ENCODE assay signal across 15 cellular contexts in the genomic region with DNA sequence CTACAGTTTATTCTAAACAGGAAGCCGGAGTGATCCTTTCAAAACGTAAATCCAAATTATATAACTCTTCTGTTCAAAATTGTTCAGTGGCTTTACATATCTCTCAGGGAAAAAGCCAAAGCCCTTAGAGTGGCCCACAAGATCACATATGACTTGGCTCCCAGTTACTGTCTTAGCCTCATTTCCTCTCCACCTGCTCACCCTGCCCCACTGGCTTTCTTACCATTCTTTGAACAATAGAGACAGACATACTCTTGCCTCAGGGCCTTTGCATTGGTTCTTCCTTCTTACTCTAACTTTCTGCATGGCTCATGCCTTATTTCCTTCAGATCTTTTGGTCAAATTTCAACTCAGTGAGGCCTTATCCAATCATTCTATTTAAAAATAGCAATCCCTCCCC. TPM values are rescaled to one million over a fixed set of nuclear protein-coding genes. Genes with fewer than 3 reads are reported as not detected.
DNase-seq lines count a peak whose midpoint lies in the region; ATAC-seq and TF ChIP-seq lines count a peak whose summit lies in the region.
"Had no signal": no experiment of that assay in that cellular context is flagged by ENCODE, and none has a peak within 500 bp of the region (broad histone marks: within the 10 kb centered on the region; RNA-seq: fewer than 3 reads in every experiment).

No MANE protein-coding gene starts in this region.

- in situ Hi-C loops in ACHN (cut with HindIII; ENCODE audit: low pct_ligation_motif_present, low pct_unique_long_range_greater_than_20kb, low sequenced_read_pairs), result no loop called here

- no peaks in the 10 kb centered on the region for H3K9me3 Mint-ChIP-seq in activated CD4-positive, alpha-beta T cell treated with anti-CD3 and anti-CD28 coated beads for 36 hours (ENCODE audit: low read depth)
- no peaks in the 10 kb centered on the region for H3K9me3 Mint-ChIP-seq in MCF 10A (ENCODE audit: unreplicated experiment)

- intact Hi-C loops in activated CD4-positive, alpha-beta T cell treated with anti-CD3 and anti-CD28 coated beads for 36 hours (cut with DNase I, micrococcal nuclease), result loop anchor here in 1 of 2 experiments (5.0 kb wide), 1 partner anchor 50 kb away; no protein-coding TSS in a partner anchor
- intact Hi-C loops in MCF 10A (cut with micrococcal nuclease), result no loop called here

- H3K27me3 ChIP-seq in Loucy (ENCODE audit: insufficient read depth, low read length, poor library complexity, severe bottlenecking), result no peaks in the 10 kb centered on the region
- no peaks in the 10 kb centered on the region for H3K27me3 ChIP-seq in neutrophil
- H3K27me3 ChIP-seq: colonic mucosa, hepatocyte, tibial nerve had no signal

- H3K4me1 Mint-ChIP-seq in activated CD4-positive, alpha-beta T cell treated with anti-CD3 and anti-CD28 coated beads for 36 hours, result peaks cover 68% of the 10 kb centered on the region
- H3K4me1 Mint-ChIP-seq in MCF 10A (ENCODE audit: insufficient read depth, unreplicated experiment), result peaks cover 30% of the 10 kb centered on the region

- H2AFZ ChIP-seq in Loucy (ENCODE audit: low read length), result no peak overlapping the region
- H2AFZ ChIP-seq: hepatocyte had no signal

- peak; percentile 17 for ATAC-seq in activated CD4-positive, alpha-beta T cell treated with anti-CD3 and anti-CD28 coated beads for 36 hours
- ATAC-seq: left cardiac atrium had no signal

- CTCF ChIA-PET in activated CD4-positive, alpha-beta T cell treated with anti-CD3 and anti-CD28 coated beads for 36 hours (lab: Charles Lee), result interaction anchor here (0.9 to 1.9 kb wide), 3 partner anchors 58 to 166 kb away, joined by 3 to 8 read pairs (median 5); no protein-coding TSS in a partner anchor
- CTCF ChIA-PET in MCF 10A (lab: Yijun Ruan, JAX), result interaction anchor here (0.6 kb wide), 1 partner anchor 20 kb away, joined by 3 read pairs; no protein-coding TSS in a partner anchor

- POLR2A ChIA-PET in activated CD4-positive, alpha-beta T cell treated with anti-CD3 and anti-CD28 coated beads for 36 hours (lab: Charles Lee), result no interaction called here
- POLR2A ChIA-PET in MCF 10A (lab: Yijun Ruan, JAX), result no interaction called here

- peak overlapping the region; percentile 45 for H3K27ac ChIP-seq in neutrophil
- H3K27ac ChIP-seq: 22Rv1, colonic mucosa, hepatocyte, SK-N-MC had no signal

- peaks cover 3% of the 10 kb centered on the region for H3K36me3 Mint-ChIP-seq in activated CD4-positive, alpha-beta T cell treated with anti-CD3 and anti-CD28 coated beads for 36 hours (ENCODE audit: low read depth)
- H3K36me3 Mint-ChIP-seq in MCF 10A (ENCODE audit: insufficient read depth, unreplicated experiment), result peaks cover 5% of the 10 kb centered on the region

- H3K9me2 ChIP-seq in Loucy (replicated peaks; ENCODE audit: low read depth, low read length), result no peaks in the 10 kb centered on the region

- peak overlapping the region; percentile 55 for H3K27ac Mint-ChIP-seq in activated CD4-positive, alpha-beta T cell treated with anti-CD3 and anti-CD28 coated beads for 36 hours
- H3K27ac Mint-ChIP-seq in MCF 10A (ENCODE audit: low read depth, unreplicated experiment), result peak overlapping the region; percentile 65

- H3K4me1 ChIP-seq in Loucy (ENCODE audit: insufficient read depth, low read length, poor library complexity, severe bottlenecking) (peaks cover 51% of the 10 kb centered on the region), neutrophil (ENCODE audit: control insufficient read depth in 1 of 2, insufficient read depth in 1 of 2, low read depth in 1 of 2, low read length in 1 of 2) (peaks cover 67 to 74% of the 10 kb centered on the region in 2 experiments)

- peak; percentile 33 for DNase-seq in activated CD4-positive, alpha-beta T cell treated with anti-CD3 and anti-CD28 coated beads for 36 hours
- DNase-seq in activated CD4-positive, alpha-beta T cell treated with anti-CD3 and anti-CD28 coated beads, Interleukin-2, amount 50 U/mL, for 1 hour, result no peak
- DNase-seq in MCF 10A (ENCODE audit: unreplicated experiment) (no peak), ACHN (no peak), NCI-H748 treated with DMSO at 0.1 percent for 48 hours (lab: John Stamatoyannopoulos, UW) (no peak), OCI-M2 (lab: John Stamatoyannopoulos, UW; ENCODE audit: unreplicated experiment) (no peak)
- DNase-seq: activated CD8-positive, alpha-beta memory T cell treated with anti-CD3 and anti-CD28 coated beads, Interleukin-2, amount 50 U/mL, for 48 hours; colonic mucosa; left cardiac atrium had no signal

- no TSS peak for BruUV-seq in MCF 10A (replicated peaks; lab: Mats Ljungman, UMichigan)

- no peaks in the 10 kb centered on the region for H3F3A ChIP-seq in Loucy (ENCODE audit: low read depth)

- H3K36me3 ChIP-seq in Loucy (ENCODE audit: insufficient read depth, low read length) (no peaks in the 10 kb centered on the region), neutrophil (no peaks in the 10 kb centered on the region)
- H3K36me3 ChIP-seq: colonic mucosa, tibial nerve had no signal

- H3K27me3 Mint-ChIP-seq in activated CD4-positive, alpha-beta T cell treated with anti-CD3 and anti-CD28 coated beads for 36 hours, result no peaks in the 10 kb centered on the region
- H3K27me3 Mint-ChIP-seq in MCF 10A (ENCODE audit: insufficient read depth, unreplicated experiment), result no peaks in the 10 kb centered on the region

- H3K9me3 ChIP-seq in Loucy (ENCODE audit: insufficient read depth, low read depth, low read length) (no peaks in the 10 kb centered on the region), neutrophil (no peaks in the 10 kb centered on the region)
- H3K9me3 ChIP-seq: colonic mucosa, tibial nerve had no signal

- H3K4me3 ChIP-seq in Loucy (ENCODE audit: low read length, poor library complexity, severe bottlenecking), result no peak overlapping the region
- no peak overlapping the region for H3K4me3 ChIP-seq in neutrophil (ENCODE audit: low read depth in 1 of 2, low read length in 1 of 2)
- H3K4me3 ChIP-seq: colonic mucosa, hepatocyte, SK-N-MC, tibial nerve had no signal

- peaks cover 46% of the 10 kb centered on the region for H4K20me1 ChIP-seq in Loucy (ENCODE audit: insufficient read depth, low read length, poor library complexity, severe bottlenecking)

- H3K4me2 ChIP-seq in Loucy (ENCODE audit: low read depth, low read length, poor library complexity, severe bottlenecking), result peak overlapping the region; percentile 47
- H3K4me2 ChIP-seq: hepatocyte had no signal

- TF ChIP-seq CTCF in Loucy (conservative IDR thresholded peaks at IDR 0.05; ENCODE audit: low read length) (no peak), MCF 10A (IDR thresholded peaks at IDR 0.05; ENCODE audit: unreplicated experiment) (no peak), neutrophil (IDR thresholded peaks at IDR 0.05) (no peak)

- H3K4me3 Mint-ChIP-seq in activated CD4-positive, alpha-beta T cell treated with anti-CD3 and anti-CD28 coated beads for 36 hours, result no peak overlapping the region
- no peak overlapping the region for H3K4me3 Mint-ChIP-seq in MCF 10A (ENCODE audit: unreplicated experiment)

- H3K79me2 ChIP-seq in Loucy (ENCODE audit: insufficient read depth, low read length), result peaks cover 96% of the 10 kb centered on the region

- peak overlapping the region; percentile 34 for H3K9ac ChIP-seq in Loucy (ENCODE audit: low read depth, low read length, poor library complexity, severe bottlenecking)

RNA-seq across cellular contexts. Expression of a gene that starts 52.1 kb away (rescaled TPM):
- 10 to 100 TPM; 60.0 to 62.6 TPM for total RNA-seq in activated CD4-positive, alpha-beta T cell treated with anti-CD3 and anti-CD28 coated beads for 36 hours
- total RNA-seq in MCF 10A (2022), result 41.2 and 56.2 TPM in 2 replicates
